In genomic region chrX:143306991-143307965, GRCh38 we compare ENCODE assay signal across 27 cellular contexts.
DNase-seq lines count a peak whose midpoint lies in the region; ATAC-seq and TF ChIP-seq lines count a peak whose summit lies in the region.
"Had no signal": no experiment of that assay in that cellular context is flagged by ENCODE, and none has a peak within 500 bp of the region (broad histone marks: within the 10 kb centered on the region; RNA-seq: fewer than 3 reads in every experiment).

No MANE protein-coding gene starts in this region.

- no peak for DNase-seq in activated naive CD4-positive, alpha-beta T cell (lab: John Stamatoyannopoulos, UW)
- peak; percentile 4 for DNase-seq in NCI-H2081 treated with DMSO at 0.1 percent for 48 hours (lab: John Stamatoyannopoulos, UW)
- peak; percentile 17 to 21 for DNase-seq in SHP77 (lab: John Stamatoyannopoulos, UW)
- peak; percentile 60 for DNase-seq in transverse colon
- DNase-seq in AG08395 (ENCODE audit: low spot score), result no peak
- DNase-seq: activated CD4-positive, CD25-positive, alpha-beta regulatory T cell; activated CD8-positive, alpha-beta T cell treated with anti-CD3 and anti-CD28 coated beads for 36 hours; activated naive CD4-positive, alpha-beta T cell treated with anti-CD3 and anti-CD28 coated beads for 36 hours; activated T-cell treated with anti-CD3 and anti-CD28 coated beads, Interleukin-2, amount 50 U/mL, for 1 hour; aorta; central memory CD4-positive, alpha-beta T cell; erythroblast; foreskin melanocyte; GF-D8; hypothalamus; MM.1S; naive B cell; stimulated activated CD4-positive, alpha-beta T cell treated with anti-CD3 and anti-CD28 coated beads, Interleukin-2, amount 100 ng/mL, for 24 hours; stimulated activated naive B cell treated with anti-CD40 and anti-IgM and Interleukin-4, amounts not matched to agents 10 μg/mL and 1 μg/mL and 100 μg/mL, for 72 hours; testis had no signal

- TF ChIP-seq CTCF in transverse colon (IDR thresholded peaks at IDR 0.05), result no peak

- no peaks in the 10 kb centered on the region for H3K9me3 ChIP-seq in transverse colon
- H3K9me3 ChIP-seq: A549, BLaER1, testis had no signal

- H3K4me1 Mint-ChIP-seq in activated naive CD4-positive, alpha-beta T cell treated with anti-CD3 and anti-CD28 coated beads, Interleukin-2, amount 50 U/mL, for 24 hours, result no peaks in the 10 kb centered on the region
- H3K4me1 Mint-ChIP-seq: naive B cell; stimulated activated naive B cell treated with anti-CD40 and anti-IgM and Interleukin-4, amounts not matched to agents 10 μg/mL and 1 μg/mL and 100 μg/mL, for 72 hours had no signal

- no peaks in the 10 kb centered on the region for H3K9me3 Mint-ChIP-seq in activated naive CD4-positive, alpha-beta T cell treated with anti-CD3 and anti-CD28 coated beads, Interleukin-2, amount 50 U/mL, for 24 hours
- H3K9me3 Mint-ChIP-seq: activated CD8-positive, alpha-beta T cell treated with anti-CD3 and anti-CD28 coated beads for 36 hours; activated naive CD4-positive, alpha-beta T cell treated with anti-CD3 and anti-CD28 coated beads for 36 hours had no signal

- H3K27me3 Mint-ChIP-seq in activated naive CD4-positive, alpha-beta T cell treated with anti-CD3 and anti-CD28 coated beads, Interleukin-2, amount 50 U/mL, for 24 hours, result no peaks in the 10 kb centered on the region
- H3K27me3 Mint-ChIP-seq: activated CD8-positive, alpha-beta T cell treated with anti-CD3 and anti-CD28 coated beads for 36 hours; naive B cell; stimulated activated naive B cell treated with anti-CD40 and anti-IgM and Interleukin-4, amounts not matched to agents 10 μg/mL and 1 μg/mL and 100 μg/mL, for 72 hours had no signal

- TF ChIP-seq POLR2A in transverse colon (IDR thresholded peaks at IDR 0.05), result no peak

- no peaks in the 10 kb centered on the region for H3K4me1 ChIP-seq in transverse colon
- H3K4me1 ChIP-seq: A549, BLaER1, parathyroid adenoma, testis had no signal

- TF ChIP-seq EP300 in transverse colon (IDR thresholded peaks at IDR 0.05; ENCODE audit: low read depth), result no peak

- no peaks in the 10 kb centered on the region for H3K36me3 ChIP-seq in transverse colon
- H3K36me3 ChIP-seq: BLaER1 had no signal

- no peaks in the 10 kb centered on the region for H3K27me3 ChIP-seq in transverse colon
- H3K27me3 ChIP-seq: testis had no signal

- no peak overlapping the region for H3K4me3 ChIP-seq in transverse colon
- H3K4me3 ChIP-seq: A549, BLaER1, testis had no signal

- peak overlapping the region; percentile 1 for H3K27ac Mint-ChIP-seq in activated naive CD4-positive, alpha-beta T cell treated with anti-CD3 and anti-CD28 coated beads, Interleukin-2, amount 50 U/mL, for 24 hours
- H3K27ac Mint-ChIP-seq: activated CD8-positive, alpha-beta T cell treated with anti-CD3 and anti-CD28 coated beads for 36 hours; activated naive CD4-positive, alpha-beta T cell treated with anti-CD3 and anti-CD28 coated beads for 36 hours; stimulated activated naive B cell treated with anti-CD40 and anti-IgM and Interleukin-4, amounts not matched to agents 10 μg/mL and 1 μg/mL and 100 μg/mL, for 72 hours had no signal

- H3K4me3 Mint-ChIP-seq in activated naive CD4-positive, alpha-beta T cell treated with anti-CD3 and anti-CD28 coated beads, Interleukin-2, amount 50 U/mL, for 24 hours, result no peak overlapping the region
- H3K4me3 Mint-ChIP-seq: activated CD8-positive, alpha-beta T cell treated with anti-CD3 and anti-CD28 coated beads for 36 hours; activated naive CD4-positive, alpha-beta T cell treated with anti-CD3 and anti-CD28 coated beads for 36 hours; naive B cell; stimulated activated naive B cell treated with anti-CD40 and anti-IgM and Interleukin-4, amounts not matched to agents 10 μg/mL and 1 μg/mL and 100 μg/mL, for 72 hours had no signal

- H3K36me3 Mint-ChIP-seq in activated naive CD4-positive, alpha-beta T cell treated with anti-CD3 and anti-CD28 coated beads, Interleukin-2, amount 50 U/mL, for 24 hours, result no peaks in the 10 kb centered on the region
- H3K36me3 Mint-ChIP-seq: naive B cell; stimulated activated naive B cell treated with anti-CD40 and anti-IgM and Interleukin-4, amounts not matched to agents 10 μg/mL and 1 μg/mL and 100 μg/mL, for 72 hours had no signal

- in situ Hi-C loops in transverse colon (cut with MboI; ENCODE audit: low pct_ligation_motif_present in 1 of 4, low pct_unique_long_range_greater_than_20kb in 1 of 4, low sequenced_read_pairs in 3 of 4), result no loop called here

- WGBS in transverse colon (ENCODE audit: low coverage in 1 of 2), 2 donors, result 50% methylated on average over 9 of the region's 9 CpGs; no CpG with 5 or more reads in 1 of the 2 donors

- no peak for ATAC-seq in HG02973 (IDR thresholded peaks at IDR 0.05; ENCODE audit: unreplicated experiment)
- no peak for ATAC-seq in GM19463 (IDR thresholded peaks at IDR 0.05; ENCODE audit: unreplicated experiment)
- ATAC-seq: A549; activated CD8-positive, alpha-beta T cell treated with anti-CD3 and anti-CD28 coated beads for 36 hours; stimulated activated naive B cell treated with anti-CD40 and anti-IgM and Interleukin-4, amounts not matched to agents 10 μg/mL and 1 μg/mL and 100 μg/mL, for 72 hours had no signal

- intact Hi-C loops in transverse colon (cut with DNase I; ENCODE audit: low total_unique reads), result no loop called here

- H3K27ac ChIP-seq in transverse colon, result peak overlapping the region in 3 of 4 donors; percentile 24 to 46 (median 36)
- H3K27ac ChIP-seq: A549, BLaER1, parathyroid adenoma, RWPE1, testis had no signal

Comparison
In these comparisons a context has a peak if more than half of its experiments do, and no peak if none do; other contexts are left out.
1. DNase-seq: peak in NCI-H2081 treated with DMSO at 0.1 percent for 48 hours (single experiment), SHP77 (2 of 2) and transverse colon (single experiment); none in activated naive CD4-positive, alpha-beta T cell (0 of 4) and AG08395 (single experiment).